In the genomic region with DNA sequence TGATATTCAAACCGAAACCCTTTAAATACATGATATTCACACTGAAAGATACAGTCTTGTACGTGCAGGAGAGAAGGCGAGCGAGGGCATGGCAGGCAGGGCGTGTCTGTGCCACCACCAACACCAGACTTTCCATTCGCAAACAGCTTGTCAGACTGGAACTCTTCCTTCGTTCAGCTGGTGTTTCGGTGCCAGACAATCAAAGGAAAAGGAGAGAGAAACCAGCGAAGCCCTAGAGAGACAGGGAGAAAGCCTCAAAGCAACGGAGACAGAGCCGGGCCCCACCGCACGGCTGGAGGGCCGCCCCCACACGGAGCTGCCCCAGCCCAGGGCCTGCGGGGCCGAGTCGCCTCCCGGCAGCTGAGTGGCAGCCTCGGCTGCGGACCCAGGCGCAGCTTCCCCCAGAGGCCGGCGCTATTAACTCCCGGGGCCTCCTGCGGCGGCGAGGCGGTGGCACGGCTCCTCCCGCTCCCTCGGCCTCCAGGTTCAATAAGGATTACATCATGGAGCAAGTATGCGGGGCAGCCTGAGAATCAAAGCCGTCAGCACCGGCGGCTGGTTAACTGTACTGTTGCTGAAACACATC, we compare ENCODE assay signal across 1 cellular context.
TF ChIP-seq lines count a peak whose summit lies in the region.

No MANE protein-coding gene starts in this region.

TF ChIP-seq in HepG2, 621 proteins besides CTCF, POLR2A, EP300 and RAD21 (continued from another document and continues in another):
- TF ChIP-seq ZNF770 (CRISPR knock-in tag; IDR thresholded peaks at IDR 0.05) (peak; percentile 91), KDM4B (CRISPR knock-in tag; IDR thresholded peaks at IDR 0.05) (0 out of 2 replicates have a peak, but pooled peaks have one; percentile 30), SALL1 (CRISPR knock-in tag; IDR thresholded peaks at IDR 0.05) (peak; percentile 80), ASH2L (IDR thresholded peaks at IDR 0.05; ENCODE audit: insufficient read length, low read depth, low read length) (peak; percentile 33), ONECUT2 (CRISPR knock-in tag; IDR thresholded peaks at IDR 0.05) (peak; percentile 38; the same call in 1 of the 2 replicates), MTA1 (CRISPR knock-in tag; IDR thresholded peaks at IDR 0.05; ENCODE audit: borderline replicate concordance) (no peak; the same call in 1 of the 2 replicates), SOX5 (CRISPR knock-in tag; IDR thresholded peaks at IDR 0.05; ENCODE audit: borderline replicate concordance) (peak; percentile 31; the same call in 1 of the 2 replicates), HDAC1 (CRISPR knock-in tag; IDR thresholded peaks at IDR 0.05) (peak; percentile 48; the same call in 1 of the 2 replicates), RARA (CRISPR knock-in tag; IDR thresholded peaks at IDR 0.05) (peak; percentile 60), MBNL3 (CRISPR knock-in tag; conservative IDR thresholded peaks at IDR 0.05) (no peak), FOXO4 (CRISPR knock-in tag; conservative IDR thresholded peaks at IDR 0.05) (no peak), ZMYM4 (CRISPR knock-in tag; IDR thresholded peaks at IDR 0.05) (peak; percentile 65; the same call in 1 of the 2 replicates), ZNF878 (CRISPR knock-in tag; IDR thresholded peaks at IDR 0.05) (0 out of 2 replicates have a peak, but pooled peaks have one; percentile 51), TCF7L2 (IDR thresholded peaks at IDR 0.05; ENCODE audit: low read depth, low read length) (no peak), NFYB (CRISPR knock-in tag; IDR thresholded peaks at IDR 0.05) (no peak), FOXK1 (CRISPR knock-in tag; IDR thresholded peaks at IDR 0.05; ENCODE audit: borderline replicate concordance, low read depth) (peak; percentile 25; the same call in 1 of the 2 replicates), ZFP90 (CRISPR knock-in tag; IDR thresholded peaks at IDR 0.05; ENCODE audit: borderline replicate concordance) (no peak), CHCHD3 (CRISPR knock-in tag; IDR thresholded peaks at IDR 0.05) (no peak), ZMYM3 (CRISPR knock-in tag; IDR thresholded peaks at IDR 0.05) (0 out of 2 replicates have a peak, but pooled peaks have one; percentile 23), SMAD9 (CRISPR knock-in tag; IDR thresholded peaks at IDR 0.05) (no peak), SNAI1 (CRISPR knock-in tag; IDR thresholded peaks at IDR 0.05; ENCODE audit: borderline replicate concordance) (no peak), SRY (CRISPR knock-in tag; IDR thresholded peaks at IDR 0.05) (no peak), ZNF652 (CRISPR knock-in tag; IDR thresholded peaks at IDR 0.05; ENCODE audit: borderline replicate concordance, low read depth) (peak; percentile 57; the same call in 1 of the 2 replicates), TEAD3 (CRISPR knock-in tag; optimal IDR thresholded peaks at IDR 0.05; ENCODE audit: borderline replicate concordance) (peak; percentile 85), TBX2 (CRISPR knock-in tag; IDR thresholded peaks at IDR 0.05; ENCODE audit: borderline replicate concordance) (peak; percentile 62; the same call in 1 of the 2 replicates), PHF20 (CRISPR knock-in tag; IDR thresholded peaks at IDR 0.05) (0 out of 2 replicates have a peak, but pooled peaks have one; percentile 17), RNF2 (conservative IDR thresholded peaks at IDR 0.05; ENCODE audit: low read depth) (peak; percentile 75), MIER3 (CRISPR knock-in tag; IDR thresholded peaks at IDR 0.05; ENCODE audit: borderline replicate concordance) (no peak), ZNF740 (CRISPR knock-in tag; IDR thresholded peaks at IDR 0.05) (no peak), TAF1 (CRISPR knock-in tag; IDR thresholded peaks at IDR 0.05) (no peak), ZNF451 (CRISPR knock-in tag; IDR thresholded peaks at IDR 0.05) (peak; percentile 79; the same call in 1 of the 2 replicates), ZNF678 (CRISPR knock-in tag; IDR thresholded peaks at IDR 0.05) (no peak), ZNF326 (CRISPR knock-in tag; IDR thresholded peaks at IDR 0.05; ENCODE audit: borderline replicate concordance) (no peak), ZNF619 (CRISPR knock-in tag; IDR thresholded peaks at IDR 0.05) (no peak), UBTF (CRISPR knock-in tag; IDR thresholded peaks at IDR 0.05) (peak; percentile 93), PAXIP1 (CRISPR knock-in tag; conservative IDR thresholded peaks at IDR 0.05) (0 out of 2 replicates have a peak, but pooled peaks have one; percentile 33), SNAPC2 (CRISPR knock-in tag; IDR thresholded peaks at IDR 0.05) (no peak), MEIS2 (CRISPR knock-in tag; IDR thresholded peaks at IDR 0.05) (no peak)
- TF ChIP-seq, protein P1, sequence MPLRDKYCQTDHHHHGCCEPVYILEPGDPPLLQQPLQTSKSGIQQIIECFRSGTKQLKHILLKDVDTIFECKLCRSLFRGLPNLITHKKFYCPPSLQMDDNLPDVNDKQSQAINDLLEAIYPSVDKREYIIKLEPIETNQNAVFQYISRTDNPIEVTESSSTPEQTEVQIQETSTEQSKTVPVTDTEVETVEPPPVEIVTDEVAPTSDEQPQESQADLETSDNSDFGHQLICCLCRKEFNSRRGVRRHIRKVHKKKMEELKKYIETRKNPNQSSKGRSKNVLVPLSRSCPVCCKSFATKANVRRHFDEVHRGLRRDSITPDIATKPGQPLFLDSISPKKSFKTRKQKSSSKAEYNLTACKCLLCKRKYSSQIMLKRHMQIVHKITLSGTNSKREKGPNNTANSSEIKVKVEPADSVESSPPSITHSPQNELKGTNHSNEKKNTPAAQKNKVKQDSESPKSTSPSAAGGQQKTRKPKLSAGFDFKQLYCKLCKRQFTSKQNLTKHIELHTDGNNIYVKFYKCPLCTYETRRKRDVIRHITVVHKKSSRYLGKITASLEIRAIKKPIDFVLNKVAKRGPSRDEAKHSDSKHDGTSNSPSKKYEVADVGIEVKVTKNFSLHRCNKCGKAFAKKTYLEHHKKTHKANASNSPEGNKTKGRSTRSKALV (CRISPR knock-in tag; IDR thresholded peaks at IDR 0.05) = peak; percentile 72; the same call in 1 of the 2 replicates
- TF ChIP-seq, protein P2, sequence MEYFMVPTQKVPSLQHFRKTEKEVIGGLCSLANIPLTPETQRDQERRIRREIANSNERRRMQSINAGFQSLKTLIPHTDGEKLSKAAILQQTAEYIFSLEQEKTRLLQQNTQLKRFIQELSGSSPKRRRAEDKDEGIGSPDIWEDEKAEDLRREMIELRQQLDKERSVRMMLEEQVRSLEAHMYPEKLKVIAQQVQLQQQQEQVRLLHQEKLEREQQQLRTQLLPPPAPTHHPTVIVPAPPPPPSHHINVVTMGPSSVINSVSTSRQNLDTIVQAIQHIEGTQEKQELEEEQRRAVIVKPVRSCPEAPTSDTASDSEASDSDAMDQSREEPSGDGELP (IDR thresholded peaks at IDR 0.05; ENCODE audit: borderline replicate concordance, low read depth) = peak; percentile 35; the same call in 1 of the 2 replicates
- TF ChIP-seq, protein P3, sequence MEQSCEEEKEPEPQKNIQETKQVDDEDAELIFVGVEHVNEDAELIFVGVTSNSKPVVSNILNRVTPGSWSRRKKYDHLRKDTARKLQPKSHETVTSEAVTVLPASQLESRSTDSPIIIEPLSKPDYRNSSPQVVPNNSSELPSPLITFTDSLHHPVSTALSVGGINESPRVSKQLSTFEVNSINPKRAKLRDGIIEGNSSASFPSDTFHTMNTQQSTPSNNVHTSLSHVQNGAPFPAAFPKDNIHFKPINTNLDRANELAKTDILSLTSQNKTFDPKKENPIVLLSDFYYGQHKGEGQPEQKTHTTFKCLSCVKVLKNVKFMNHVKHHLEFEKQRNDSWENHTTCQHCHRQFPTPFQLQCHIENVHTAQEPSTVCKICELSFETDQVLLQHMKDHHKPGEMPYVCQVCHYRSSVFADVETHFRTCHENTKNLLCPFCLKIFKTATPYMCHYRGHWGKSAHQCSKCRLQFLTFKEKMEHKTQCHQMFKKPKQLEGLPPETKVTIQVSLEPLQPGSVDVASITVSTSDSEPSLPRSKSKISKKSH (CRISPR knock-in tag; IDR thresholded peaks at IDR 0.05; ENCODE audit: borderline replicate concordance) = no peak
- TF ChIP-seq, protein P4, sequence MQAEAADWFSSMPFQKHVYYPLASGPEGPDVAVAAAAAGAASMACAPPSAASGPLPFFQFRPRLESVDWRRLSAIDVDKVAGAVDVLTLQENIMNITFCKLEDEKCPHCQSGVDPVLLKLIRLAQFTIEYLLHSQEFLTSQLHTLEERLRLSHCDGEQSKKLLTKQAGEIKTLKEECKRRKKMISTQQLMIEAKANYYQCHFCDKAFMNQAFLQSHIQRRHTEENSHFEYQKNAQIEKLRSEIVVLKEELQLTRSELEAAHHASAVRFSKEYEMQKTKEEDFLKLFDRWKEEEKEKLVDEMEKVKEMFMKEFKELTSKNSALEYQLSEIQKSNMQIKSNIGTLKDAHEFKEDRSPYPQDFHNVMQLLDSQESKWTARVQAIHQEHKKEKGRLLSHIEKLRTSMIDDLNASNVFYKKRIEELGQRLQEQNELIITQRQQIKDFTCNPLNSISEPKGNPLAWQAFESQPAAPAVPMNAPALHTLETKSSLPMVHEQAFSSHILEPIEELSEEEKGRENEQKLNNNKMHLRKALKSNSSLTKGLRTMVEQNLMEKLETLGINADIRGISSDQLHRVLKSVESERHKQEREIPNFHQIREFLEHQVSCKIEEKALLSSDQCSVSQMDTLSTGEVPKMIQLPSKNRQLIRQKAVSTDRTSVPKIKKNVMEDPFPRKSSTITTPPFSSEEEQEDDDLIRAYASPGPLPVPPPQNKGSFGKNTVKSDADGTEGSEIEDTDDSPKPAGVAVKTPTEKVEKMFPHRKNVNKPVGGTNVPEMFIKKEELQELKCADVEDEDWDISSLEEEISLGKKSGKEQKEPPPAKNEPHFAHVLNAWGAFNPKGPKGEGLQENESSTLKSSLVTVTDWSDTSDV (CRISPR knock-in tag; IDR thresholded peaks at IDR 0.05) = no peak
